In genomic region chr12:6751767-6752166, GRCh38 we compare ENCODE assay signal across 8 cellular contexts. TPM values are rescaled to one million over a fixed set of nuclear protein-coding genes. Genes with fewer than 3 reads are reported as not detected.
DNase-seq lines count a peak whose midpoint lies in the region; ATAC-seq, FAIRE-seq and TF ChIP-seq lines count a peak whose summit lies in the region.

No MANE protein-coding gene starts in this region.

- ATAC-seq in GM19455 (IDR thresholded peaks at IDR 0.05; ENCODE audit: unreplicated experiment) = no peak

- no peak for DNase-seq in PC-9
- DNase-seq in endothelial cell of umbilical vein (ENCODE audit: low read depth, low spot score) = no peak
- no peak for DNase-seq in GM12892 (ENCODE audit: insufficient read length)
- no peak for DNase-seq in stimulated activated CD4-positive, alpha-beta T cell treated with anti-CD3 and anti-CD28 coated beads, Interleukin-4, amount 100 ng/mL, for 1 hour
- DNase-seq in dermis blood vessel endothelial cell = no peak

- H3F3A ChIP-seq in DOHH2 (ENCODE audit: control insufficient read depth, insufficient read depth) (no peaks in the 10 kb centered on the region; the same call in 1 of the 2 replicates), PC-9 (ENCODE audit: insufficient read depth, low read depth) (peaks cover 15% of the 10 kb centered on the region; the same call in 1 of the 2 replicates)

- H3K27ac ChIP-seq in DOHH2 (ENCODE audit: low read depth, low read length) (no peak overlapping the region), PC-9 (no peak overlapping the region), endothelial cell of umbilical vein (ENCODE audit: insufficient read depth, low read depth, low read length) (no peak overlapping the region), parathyroid adenoma (peak overlapping the region; percentile 97)

- no peak for TF ChIP-seq POLR2A in endothelial cell of umbilical vein (IDR thresholded peaks at IDR 0.05; ENCODE audit: low read depth, low read length)
- no peak for TF ChIP-seq POLR2A in GM12892 (IDR thresholded peaks at IDR 0.05; ENCODE audit: low read depth, low read length)

- H3K27me3 ChIP-seq in DOHH2 (ENCODE audit: control insufficient read depth, low read length) (no peaks in the 10 kb centered on the region), PC-9 (ENCODE audit: insufficient read depth, low read depth) (no peaks in the 10 kb centered on the region), endothelial cell of umbilical vein (ENCODE audit: control insufficient read depth in 2 of 2, insufficient read depth in 2 of 2, low read length in 2 of 2) (no peaks in the 10 kb centered on the region), parathyroid adenoma (ENCODE audit: control insufficient read depth, insufficient read depth, low read length) (no peaks in the 10 kb centered on the region)

- dilution Hi-C loops in endothelial cell of umbilical vein (cut with MboI; ENCODE audit: extremely low pct_ligation_motif_present, low sequenced_read_pairs) = no loop called here

- H3K79me2 ChIP-seq in DOHH2 (ENCODE audit: control insufficient read depth, low read length) (peaks cover 13% of the 10 kb centered on the region), PC-9 (ENCODE audit: low read depth) (peaks cover 26% of the 10 kb centered on the region), endothelial cell of umbilical vein (ENCODE audit: control insufficient read depth, insufficient read depth, low read length) (peaks cover 16% of the 10 kb centered on the region), parathyroid adenoma (no peaks in the 10 kb centered on the region)

- H3K4me1 ChIP-seq in DOHH2 (ENCODE audit: control insufficient read depth, low read length) = peaks cover 25% of the 10 kb centered on the region
- peaks cover 16% of the 10 kb centered on the region for H3K4me1 ChIP-seq in PC-9 (replicated peaks; ENCODE audit: insufficient read depth)
- H3K4me1 ChIP-seq in endothelial cell of umbilical vein (ENCODE audit: control insufficient read depth, extremely low read depth, insufficient read depth, low read length) = peaks cover 10% of the 10 kb centered on the region
- H3K4me1 ChIP-seq in parathyroid adenoma = peaks cover 10% of the 10 kb centered on the region

- H3K36me3 ChIP-seq in DOHH2 (ENCODE audit: control insufficient read depth, low read length) (peaks cover 53% of the 10 kb centered on the region), PC-9 (ENCODE audit: low read depth) (peaks cover 17% of the 10 kb centered on the region), endothelial cell of umbilical vein (ENCODE audit: control insufficient read depth in 2 of 2, extremely low read depth in 1 of 2, insufficient read depth in 2 of 2, low read length in 2 of 2) (peaks cover 19 to 36% of the 10 kb centered on the region in 2 experiments), parathyroid adenoma (ENCODE audit: control insufficient read depth, insufficient read depth, low read length) (no peaks in the 10 kb centered on the region)

- POLR2A ChIA-PET in PC-9 (lab: Charles Lee; ENCODE audit: unreplicated experiment) (interaction anchor here (0.6 to 2.8 kb wide), 4 partner anchors 14 to 642 kb away, joined by 3 to 63 read pairs (median 32); partner anchors contain the start of genes COPS7A, PTMS and ZNF384), endothelial cell of umbilical vein (lab: Charles Lee) (interaction anchor here (0.7 to 3.1 kb wide), 8 partner anchors 14 to 100 kb away, joined by 3 to 43 read pairs (median 5); partner anchors contain the start of genes COPS7A, PTMS, USP5 and ZNF384)

- CTCF ChIA-PET in PC-9 (lab: Charles Lee) = interaction anchor here (0.6 to 3.6 kb wide), 6 partner anchors 15 to 237 kb away, joined by 3 to 83 read pairs (median 10); partner anchors contain the start of genes COPS7A, LAG3 and PTMS
- CTCF ChIA-PET in endothelial cell of umbilical vein (lab: Charles Lee) = interaction anchor here (1.1 to 6.1 kb wide), 17 partner anchors 9 to 131 kb away, joined by 3 to 234 read pairs (median 14); partner anchors contain the start of genes CDCA3, COPS7A, GPR162 and LAG3

- H3K9ac ChIP-seq in endothelial cell of umbilical vein (replicated peaks; ENCODE audit: extremely low read depth, insufficient read depth, low read length) (no peak overlapping the region), parathyroid adenoma (no peak overlapping the region)

- no peaks in the 10 kb centered on the region for H3K9me2 ChIP-seq in DOHH2 (replicated peaks; ENCODE audit: control insufficient read depth, low read length)
- H3K9me2 ChIP-seq in PC-9 (ENCODE audit: insufficient read depth) = no peaks in the 10 kb centered on the region

- H2AFZ ChIP-seq in PC-9 (no peak overlapping the region), endothelial cell of umbilical vein (ENCODE audit: low read depth, low read length) (no peak overlapping the region), parathyroid adenoma (no peak overlapping the region)

- H3K9me3 ChIP-seq in DOHH2 (ENCODE audit: control insufficient read depth, insufficient read depth, low read length) (no peaks in the 10 kb centered on the region), PC-9 (ENCODE audit: insufficient read depth, low read depth) (no peaks in the 10 kb centered on the region), endothelial cell of umbilical vein (replicated peaks; ENCODE audit: control insufficient read depth, insufficient read depth, low read length) (no peaks in the 10 kb centered on the region), parathyroid adenoma (ENCODE audit: control insufficient read depth, low read length) (no peaks in the 10 kb centered on the region)

- H4K20me1 ChIP-seq in DOHH2 (ENCODE audit: control insufficient read depth, insufficient read depth, low read depth, low read length) = no peaks in the 10 kb centered on the region
- H4K20me1 ChIP-seq in PC-9 (ENCODE audit: insufficient read depth) = no peaks in the 10 kb centered on the region; the same call in 1 of the 2 replicates
- no peaks in the 10 kb centered on the region for H4K20me1 ChIP-seq in endothelial cell of umbilical vein (replicated peaks; ENCODE audit: control insufficient read depth, extremely low read depth, insufficient read depth, low read length)

- H3K4me3 ChIP-seq in DOHH2 (ENCODE audit: low read length) (peak overlapping the region; percentile 88), PC-9 (peak overlapping the region; percentile 77), endothelial cell of umbilical vein (replicated peaks in 1 of 3; ENCODE audit: insufficient read depth in 1 of 3, low read depth in 1 of 3, low read length in 3 of 3) (peak overlapping the region in 2 of 3 experiments; percentile 52 to 72), parathyroid adenoma (ENCODE audit: low read depth, low read length) (peak overlapping the region; percentile 93)

- H3K9me1 ChIP-seq in endothelial cell of umbilical vein (replicated peaks; ENCODE audit: control insufficient read depth, extremely low read depth, insufficient read depth, low read length) = no peaks in the 10 kb centered on the region

- TF ChIP-seq CTCF in DOHH2 (IDR thresholded peaks at IDR 0.05; ENCODE audit: low read depth, low read length, poor library complexity, severe bottlenecking) = no peak
- TF ChIP-seq CTCF in PC-9 (conservative IDR thresholded peaks at IDR 0.05) = no peak
- TF ChIP-seq CTCF in endothelial cell of umbilical vein (IDR thresholded peaks at IDR 0.05; ENCODE audit: extremely low read depth in 1 of 2, insufficient read depth in 1 of 2, low read depth in 1 of 2, low read length in 2 of 2) = no peak
- no peak for TF ChIP-seq CTCF in parathyroid adenoma (IDR thresholded peaks at IDR 0.05)

- H3K4me2 ChIP-seq in DOHH2 (ENCODE audit: low read length) = peak overlapping the region; percentile 98
- peak overlapping the region; percentile 80 for H3K4me2 ChIP-seq in PC-9
- H3K4me2 ChIP-seq in endothelial cell of umbilical vein (ENCODE audit: insufficient read depth, low read length) = peak overlapping the region; percentile 55
- peak overlapping the region; percentile 94 for H3K4me2 ChIP-seq in parathyroid adenoma (ENCODE audit: low read length)

- BruUV-seq in PC-9 (replicated peaks; lab: Mats Ljungman, UMichigan) (no TSS peak), endothelial cell of umbilical vein (replicated peaks; lab: Mats Ljungman, UMichigan) (no TSS peak)

- no peak for FAIRE-seq in endothelial cell of umbilical vein (lab: Jason Lieb, UNC)
- FAIRE-seq in GM12892 (lab: Jason Lieb, UNC) = no peak

- intact Hi-C loops in PC-9 (cut with micrococcal nuclease; ENCODE audit: unreplicated experiment) = loop anchor here (2.0 to 5.0 kb wide), 2 partner anchors 63 to 191 kb away; partner anchors contain the start of genes C12orf57, RNU7-1 and ZNF384
- intact Hi-C loops in endothelial cell of umbilical vein (cut with micrococcal nuclease) = no loop called here

RNA-seq across cellular contexts. Expression of gene MLF2, which starts 1.2 kb away (rescaled TPM):
- total RNA-seq in PC-9 (2021) (349 and 379 TPM in 2 replicates), endothelial cell of umbilical vein (136 and 147 TPM in 2 replicates), dermis blood vessel endothelial cell (107 and 161 TPM in 2 replicates)
- 306 and 319 TPM in 2 replicates for polyA plus RNA-seq in endothelial cell of umbilical vein
- 189 and 228 TPM in 2 replicates for polyA plus RNA-seq in endothelial cell of umbilical vein (2011; cell fraction: cytosol; rRNA removed)
- polyA plus RNA-seq in endothelial cell of umbilical vein (2011; cell fraction: nucleus; rRNA removed) = 119 and 136 TPM in 2 replicates
- 160 and 203 TPM in 2 replicates for polyA plus RNA-seq in endothelial cell of umbilical vein (2012)
- polyA minus RNA-seq in endothelial cell of umbilical vein = 221 and 250 TPM in 2 replicates
- polyA minus RNA-seq in endothelial cell of umbilical vein (2011; cell fraction: cytosol; rRNA and poly(A)+ RNA removed) = 55.0 TPM
- polyA minus RNA-seq in endothelial cell of umbilical vein (2011; cell fraction: nucleus; rRNA and poly(A)+ RNA removed) = 43.1 and 46.8 TPM in 2 replicates
- 82.5 TPM for polyA plus RNA-seq in GM12892 (2012; ENCODE audit: missing spikeins)

RNA-seq across cellular contexts. Expression of gene PTMS, which starts 14.4 kb away (rescaled TPM):
- total RNA-seq in PC-9 (2021) (633 and 910 TPM in 2 replicates), endothelial cell of umbilical vein (518 and 555 TPM in 2 replicates), dermis blood vessel endothelial cell (65.5 and 130 TPM in 2 replicates)
- polyA plus RNA-seq in endothelial cell of umbilical vein = 661 and 787 TPM in 2 replicates
- polyA plus RNA-seq in endothelial cell of umbilical vein (2011; cell fraction: cytosol; rRNA removed) = 356 and 357 TPM in 2 replicates
- polyA plus RNA-seq in endothelial cell of umbilical vein (2011; cell fraction: nucleus; rRNA removed) = 146 and 181 TPM in 2 replicates
- polyA plus RNA-seq in endothelial cell of umbilical vein (2012) = 327 and 655 TPM in 2 replicates
- polyA minus RNA-seq in endothelial cell of umbilical vein = 264 and 340 TPM in 2 replicates
- polyA minus RNA-seq in endothelial cell of umbilical vein (2011; cell fraction: cytosol; rRNA and poly(A)+ RNA removed) = 73.9 TPM
- polyA minus RNA-seq in endothelial cell of umbilical vein (2011; cell fraction: nucleus; rRNA and poly(A)+ RNA removed) = 40.4 and 51.6 TPM in 2 replicates
- 29.4 TPM for polyA plus RNA-seq in GM12892 (2012; ENCODE audit: missing spikeins)

RNA-seq across cellular contexts. Expression of gene LAG3, which starts 20.6 kb away (rescaled TPM):
- total RNA-seq in PC-9 (2021) (9.4 and 10.5 TPM in 2 replicates), endothelial cell of umbilical vein (3.8 and 4.1 TPM in 2 replicates), dermis blood vessel endothelial cell (under 0.01 and 0.05 TPM in 2 replicates)
- 1.3 and 1.8 TPM in 2 replicates for polyA plus RNA-seq in endothelial cell of umbilical vein
- 0.17 and 0.58 TPM in 2 replicates for polyA plus RNA-seq in endothelial cell of umbilical vein (2011; cell fraction: cytosol; rRNA removed)
- polyA plus RNA-seq in endothelial cell of umbilical vein (2011; cell fraction: nucleus; rRNA removed) = 8.8 and 10.8 TPM in 2 replicates
- polyA plus RNA-seq in endothelial cell of umbilical vein (2012) = 1.2 and 1.7 TPM in 2 replicates
- polyA minus RNA-seq in endothelial cell of umbilical vein = 0.58 and 1.8 TPM in 2 replicates
- polyA minus RNA-seq in endothelial cell of umbilical vein (2011; cell fraction: cytosol; rRNA and poly(A)+ RNA removed) = not detected
- polyA minus RNA-seq in endothelial cell of umbilical vein (2011; cell fraction: nucleus; rRNA and poly(A)+ RNA removed) = 1.5 and 2.8 TPM in 2 replicates
- polyA plus RNA-seq in GM12892 (2012; ENCODE audit: missing spikeins) = 0.74 TPM

RNA-seq across cellular contexts. Expression of gene COPS7A, which starts 27.9 kb away (rescaled TPM):
- total RNA-seq in PC-9 (2021) (88.7 and 116 TPM in 2 replicates), endothelial cell of umbilical vein (36.5 and 41.1 TPM in 2 replicates), dermis blood vessel endothelial cell (31.7 and 41.4 TPM in 2 replicates)
- 104 and 112 TPM in 2 replicates for polyA plus RNA-seq in endothelial cell of umbilical vein
- 85.3 and 85.9 TPM in 2 replicates for polyA plus RNA-seq in endothelial cell of umbilical vein (2011; cell fraction: cytosol; rRNA removed)
- 81.1 and 86.9 TPM in 2 replicates for polyA plus RNA-seq in endothelial cell of umbilical vein (2011; cell fraction: nucleus; rRNA removed)
- polyA plus RNA-seq in endothelial cell of umbilical vein (2012) = 42.2 and 52.7 TPM in 2 replicates
- polyA minus RNA-seq in endothelial cell of umbilical vein = 34.1 and 41.1 TPM in 2 replicates
- polyA minus RNA-seq in endothelial cell of umbilical vein (2011; cell fraction: cytosol; rRNA and poly(A)+ RNA removed) = 16.7 TPM
- 11.3 TPM in 2 replicates for polyA minus RNA-seq in endothelial cell of umbilical vein (2011; cell fraction: nucleus; rRNA and poly(A)+ RNA removed)
- polyA plus RNA-seq in GM12892 (2012; ENCODE audit: missing spikeins) = 37.3 TPM

RNA-seq across cellular contexts. Expression of gene CD4, which starts 37.6 kb away (rescaled TPM):
- total RNA-seq in PC-9 (2021) = 1.0 and 3.2 TPM in 2 replicates
- total RNA-seq in endothelial cell of umbilical vein = not detected in 2 replicates
- polyA plus RNA-seq in endothelial cell of umbilical vein = not detected in 2 replicates
- polyA plus RNA-seq in endothelial cell of umbilical vein (2011; cell fraction: cytosol; rRNA removed) = not detected in 2 replicates
- not detected in 2 replicates for polyA plus RNA-seq in endothelial cell of umbilical vein (2011; cell fraction: nucleus; rRNA removed)
- polyA plus RNA-seq in endothelial cell of umbilical vein (2012) = 0.05 TPM in 1 of 2 replicates, not detected in the other
- polyA minus RNA-seq in endothelial cell of umbilical vein = not detected in 2 replicates
- polyA minus RNA-seq in endothelial cell of umbilical vein (2011; cell fraction: cytosol; rRNA and poly(A)+ RNA removed) = not detected
- polyA minus RNA-seq in endothelial cell of umbilical vein (2011; cell fraction: nucleus; rRNA and poly(A)+ RNA removed) = not detected in 2 replicates
- polyA plus RNA-seq in GM12892 (2012; ENCODE audit: missing spikeins) = not detected
- total RNA-seq in dermis blood vessel endothelial cell = not detected in 2 replicates
